Comparison of ENCODE assay signal across 31 cellular contexts in the genomic region with DNA sequence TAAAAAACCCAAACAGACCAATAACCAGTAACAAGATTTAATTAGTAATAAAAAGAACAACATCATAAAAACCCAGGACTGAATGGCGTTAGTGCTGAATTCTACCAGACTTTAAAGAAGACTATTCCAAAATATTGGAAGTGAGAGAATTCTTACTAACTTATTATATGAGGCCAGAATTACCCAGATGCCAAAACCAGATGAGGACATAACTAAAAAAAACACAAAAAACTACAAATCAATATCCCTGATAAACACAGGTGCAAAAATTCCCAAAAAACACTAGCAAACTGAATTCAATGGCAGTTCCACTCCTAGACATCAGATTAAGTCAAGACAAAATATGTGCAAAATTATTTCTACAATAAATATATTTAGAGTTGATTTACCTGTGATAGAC.
"Had no signal": no experiment of that assay in that cellular context is flagged by ENCODE, and none has a peak within 500 bp of the region (broad histone marks: within the 10 kb centered on the region; RNA-seq: fewer than 3 reads in every experiment).

No MANE protein-coding gene starts in this region.

- H3K4me1 ChIP-seq: adrenal gland, ascending aorta, breast epithelium had no signal

- ATAC-seq: activated naive CD4-positive, alpha-beta T cell treated with anti-CD3 and anti-CD28 coated beads, Interleukin-2, amount 50 U/mL, for 72 hours; activated naive CD8-positive, alpha-beta T cell treated with anti-CD3 and anti-CD28 coated beads, Interleukin-2, amount 50 U/mL, for 24 hours; activated T-cell treated with anti-CD3 and anti-CD28 coated beads, Interleukin-2, amount 50 U/mL, for 4 hours; activated T-cell treated with anti-CD3 and anti-CD28 coated beads, Interleukin-2, amount 50 U/mL, for 72 hours; activated T-helper 17 cell treated with anti-CD3 and anti-CD28 coated beads, Interleukin-2, amount 50 U/mL, for 72 hours had no signal

- DNase-seq: activated effector memory CD4-positive, alpha-beta T cell treated with anti-CD3 and anti-CD28 coated beads, Interleukin-2, amount 50 U/mL, for 16 hours; activated effector memory CD4-positive, alpha-beta T cell treated with Interleukin-2 at 50 U/mL for 16 hours; activated gamma-delta T cell; activated gamma-delta T cell treated with Interleukin-2 at 50 U/mL for 16 hours; activated naive CD4-positive, alpha-beta T cell; activated naive CD4-positive, alpha-beta T cell treated with anti-CD3 and anti-CD28 coated beads for 36 hours; activated naive CD4-positive, alpha-beta T cell treated with anti-CD3 and anti-CD28 coated beads, Interleukin-2, amount 10 ng/mL, durations not matched to agents 7 days and 5 days; activated naive CD4-positive, alpha-beta T cell treated with anti-CD3 and anti-CD28 coated beads, Interleukin-2, amount 50 U/mL, for 16 hours; activated naive CD4-positive, alpha-beta T cell treated with Interleukin-2 at 50 U/mL for 16 hours; activated naive CD8-positive, alpha-beta T cell treated with anti-CD3 and anti-CD28 coated beads for 36 hours; activated naive CD8-positive, alpha-beta T cell treated with anti-CD3 and anti-CD28 coated beads, Interleukin-2, amount 10 ng/mL, durations not matched to agents 7 days and 5 days; activated naive CD8-positive, alpha-beta T cell treated with anti-CD3 and anti-CD28 coated beads, Interleukin-2, amount 50 U/mL, for 24 hours; activated T-cell treated with anti-CD3 and anti-CD28 coated beads, Interleukin-2, amount 50 U/mL, for 1 hour; activated T-cell treated with anti-CD3 and anti-CD28 coated beads, Interleukin-2, amount 50 U/mL, for 24 hours; activated T-cell treated with anti-CD3 and anti-CD28 coated beads, Interleukin-2, amount 50 U/mL, for 4 hours; activated T-cell treated with anti-CD3 and anti-CD28 coated beads, Interleukin-2, amount 50 U/mL, for 48 hours; activated T-cell treated with anti-CD3 and anti-CD28 coated beads, Interleukin-2, amount 50 U/mL, for 72 hours; adrenal gland; amniotic stem cell; amygdala; anterior cingulate cortex; aorta; brain microvascular endothelial cell; caudate nucleus; central memory CD4-positive, alpha-beta T cell; cerebellar nuclear complex had no signal

- H3K27me3 ChIP-seq: adrenal gland, ascending aorta, brain microvascular endothelial cell, breast epithelium, cardiac muscle cell had no signal

- H3K27ac ChIP-seq: adrenal gland, ascending aorta, brain microvascular endothelial cell, breast epithelium, cardiac muscle cell had no signal

- H3K9me3 ChIP-seq: adrenal gland, ascending aorta, breast epithelium had no signal

- H3K4me3 ChIP-seq: adrenal gland, ascending aorta, breast epithelium, cardiac muscle cell had no signal

- H3K36me3 ChIP-seq: adrenal gland, ascending aorta, brain microvascular endothelial cell, breast epithelium, cardiac muscle cell had no signal
